In genomic region chr21:38922474-38922873, GRCh38 we compare ENCODE assay signal across 13 cellular contexts.
DNase-seq lines count a peak whose midpoint lies in the region; TF ChIP-seq lines count a peak whose summit lies in the region.
"Had no signal": no experiment of that assay in that cellular context is flagged by ENCODE, and none has a peak within 500 bp of the region (broad histone marks: within the 10 kb centered on the region; RNA-seq: fewer than 3 reads in every experiment).

No MANE protein-coding gene starts in this region.

- TF ChIP-seq CTCF in ascending aorta (IDR thresholded peaks at IDR 0.05): no peak
- TF ChIP-seq CTCF in hepatocyte (IDR thresholded peaks at IDR 0.05; ENCODE audit: poor library complexity): no peak
- no peak for TF ChIP-seq CTCF in BE2C (IDR thresholded peaks at IDR 0.05; ENCODE audit: low read depth, low read length)

- no peaks in the 10 kb centered on the region for H4K20me1 ChIP-seq in hepatocyte (ENCODE audit: insufficient read depth, poor library complexity, severe bottlenecking)

- no peak for DNase-seq in ascending aorta (ENCODE audit: low spot score in 2 of 2)
- no peak for DNase-seq in hepatocyte (ENCODE audit: low spot score)
- DNase-seq in NCI-H146 treated with DMSO at 0.1 percent for 48 hours (lab: John Stamatoyannopoulos, UW; ENCODE audit: unreplicated experiment): no peak
- DNase-seq in NCI-H524 (lab: John Stamatoyannopoulos, UW): no peak
- DNase-seq in C1 segment of cervical spinal cord (lab: John Stamatoyannopoulos, UW): no peak
- no peak for DNase-seq in BE2C
- DNase-seq: Caco-2; CD8-positive, alpha-beta memory T cell; DND-41; GDM1; HCEC 1CT had no signal

- H2AFZ ChIP-seq in hepatocyte: no peak overlapping the region

- no peak overlapping the region for H3K9ac ChIP-seq in stomach smooth muscle (ENCODE audit: low read length in 2 of 2)

- H3K9me3 ChIP-seq in ascending aorta: no peaks in the 10 kb centered on the region
- no peaks in the 10 kb centered on the region for H3K9me3 ChIP-seq in hepatocyte (ENCODE audit: low read depth)
- peaks cover 0 to 5% of the 10 kb centered on the region in 2 donors for H3K9me3 ChIP-seq in stomach smooth muscle (ENCODE audit: control insufficient read depth in 2 of 2, low read length in 2 of 2)
- H3K9me3 ChIP-seq in BE2C: no peaks in the 10 kb centered on the region
- H3K9me3 ChIP-seq: Caco-2 had no signal

- H3K4me1 ChIP-seq in ascending aorta (peaks cover 13 to 45% of the 10 kb centered on the region in 2 donors), hepatocyte (ENCODE audit: insufficient read depth) (peaks cover 33% of the 10 kb centered on the region), stomach smooth muscle (ENCODE audit: control insufficient read depth, insufficient read depth, low read length) (peaks cover 24% of the 10 kb centered on the region), BE2C (no peaks in the 10 kb centered on the region)

- H3K4me3 ChIP-seq in ascending aorta (no peak overlapping the region), hepatocyte (no peak overlapping the region), stomach smooth muscle (ENCODE audit: low read length in 2 of 2) (no peak overlapping the region), BE2C (ENCODE audit: low read depth, low read length) (no peak overlapping the region)

- H3K79me2 ChIP-seq in hepatocyte: no peaks in the 10 kb centered on the region

- H3K36me3 ChIP-seq in ascending aorta: no peaks in the 10 kb centered on the region
- no peaks in the 10 kb centered on the region for H3K36me3 ChIP-seq in hepatocyte (replicated peaks; ENCODE audit: insufficient read depth, low read depth)
- H3K36me3 ChIP-seq in stomach smooth muscle (ENCODE audit: control insufficient read depth in 2 of 2, insufficient read depth in 2 of 2, low read length in 2 of 2): no peaks in the 10 kb centered on the region
- H3K36me3 ChIP-seq in BE2C: no peaks in the 10 kb centered on the region

- 92% methylated on average over 4 of the region's 4 CpGs for WGBS in hepatocyte (ENCODE audit: low lambda C conversion rate, missing lambda C conversion rate)

- intact Hi-C loops in ascending aorta (cut with DNase I): loop anchor here (5.0 to 10.0 kb wide), 3 partner anchors 100 to 202 kb away; no protein-coding TSS in a partner anchor

- H3K9me2 ChIP-seq in hepatocyte (replicated peaks; ENCODE audit: insufficient read depth): no peaks in the 10 kb centered on the region

- H3K27me3 ChIP-seq in ascending aorta (no peaks in the 10 kb centered on the region), hepatocyte (no peaks in the 10 kb centered on the region), stomach smooth muscle (ENCODE audit: control insufficient read depth in 1 of 2, insufficient read depth in 2 of 2, low read length in 2 of 2) (no peaks in the 10 kb centered on the region), BE2C (no peaks in the 10 kb centered on the region)

- H3K4me2 ChIP-seq in hepatocyte: no peak overlapping the region

- H3K27ac ChIP-seq in ascending aorta (peak overlapping the region; percentile 79 to 80), hepatocyte (peak overlapping the region; percentile 78), stomach smooth muscle (ENCODE audit: low read length) (peak overlapping the region; percentile 46)
- H3K27ac ChIP-seq: HL-60 had no signal
